29 cellular contexts compared by ENCODE assay signal in the genomic region with DNA sequence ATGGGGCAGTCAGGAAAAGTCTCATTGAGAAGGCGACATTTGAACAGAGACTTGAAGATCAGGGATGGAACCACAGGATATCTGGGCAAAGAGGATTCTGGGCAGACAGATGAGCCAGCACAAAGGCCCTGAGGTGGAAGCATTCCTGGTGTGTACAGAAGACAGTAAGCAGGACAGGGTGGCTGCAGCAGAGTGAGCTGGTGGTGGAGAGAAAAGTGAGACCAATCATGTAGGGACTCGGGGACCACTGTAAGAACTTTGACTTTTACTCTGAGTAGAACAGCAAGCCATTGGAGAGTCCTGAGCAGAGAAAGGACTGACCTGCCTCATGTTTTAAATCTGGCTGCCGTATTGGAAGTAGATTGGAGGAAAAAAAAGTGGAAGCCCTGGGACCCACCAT.
"Had no signal": no experiment of that assay in that cellular context is flagged by ENCODE, and none has a peak within 500 bp of the region (broad histone marks: within the 10 kb centered on the region; RNA-seq: fewer than 3 reads in every experiment).

No MANE protein-coding gene starts in this region.

- H3K27ac ChIP-seq: adrenal gland, body of pancreas, colonic mucosa, epithelial cell of prostate, esophagus squamous epithelium, gastroesophageal sphincter had no signal

- H3K4me1 ChIP-seq: adrenal gland, body of pancreas, colonic mucosa had no signal

- ATAC-seq: activated CD4-positive, alpha-beta T cell treated with anti-CD3 and anti-CD28 coated beads for 36 hours; activated CD8-positive, alpha-beta memory T cell treated with anti-CD3 and anti-CD28 coated beads, Interleukin-2, amount 10 ng/mL, durations not matched to agents 7 days and 5 days; activated CD8-positive, alpha-beta T cell treated with anti-CD3 and anti-CD28 coated beads, Interleukin-2, amount 10 ng/mL, durations not matched to agents 7 days and 5 days; activated naive CD8-positive, alpha-beta T cell treated with anti-CD3 and anti-CD28 coated beads, Interleukin-2, amount 50 U/mL, for 24 hours; body of pancreas; gastroesophageal sphincter had no signal

- H3K9me3 ChIP-seq: adrenal gland, body of pancreas, colonic mucosa, esophagus squamous epithelium, gastroesophageal sphincter had no signal

- FAIRE-seq: endometrium, endothelial cell of umbilical vein had no signal

- H3K36me3 ChIP-seq: adrenal gland, colonic mucosa, esophagus squamous epithelium had no signal

- DNase-seq: activated CD4-positive, alpha-beta memory T cell treated with anti-CD3 and anti-CD28 coated beads for 36 hours; activated CD4-positive, alpha-beta T cell treated with anti-CD3 and anti-CD28 coated beads for 36 hours; activated CD4-positive, alpha-beta T cell treated with anti-CD3 and anti-CD28 coated beads, Interleukin-2, amount 10 ng/mL, durations not matched to agents 24 days and 14 days; activated CD4-positive, CD25-positive, alpha-beta regulatory T cell; activated CD4-positive, CD25-positive, alpha-beta regulatory T cell treated with anti-CD3 and anti-CD28 coated beads, Interleukin-2, amount 50 U/mL, for 72 hours; activated CD8-positive, alpha-beta memory T cell treated with anti-CD3 and anti-CD28 coated beads, Interleukin-2, amount 10 ng/mL, durations not matched to agents 7 days and 5 days; activated CD8-positive, alpha-beta memory T cell treated with anti-CD3 and anti-CD28 coated beads, Interleukin-2, amount 50 U/mL, for 4 hours; activated CD8-positive, alpha-beta T cell treated with anti-CD3 and anti-CD28 coated beads, Interleukin-2, amount 10 ng/mL, durations not matched to agents 7 days and 5 days; activated effector memory CD4-positive, alpha-beta T cell treated with anti-CD3 and anti-CD28 coated beads, Interleukin-2, amount 50 U/mL, for 16 hours; activated naive CD4-positive, alpha-beta T cell treated with anti-CD3 and anti-CD28 coated beads for 36 hours; activated naive CD8-positive, alpha-beta T cell treated with anti-CD3 and anti-CD28 coated beads for 36 hours; activated naive CD8-positive, alpha-beta T cell treated with anti-CD3 and anti-CD28 coated beads, Interleukin-2, amount 50 U/mL, for 24 hours; activated T-cell treated with anti-CD3 and anti-CD28 coated beads, Interleukin-2, amount 50 U/mL, for 1 hour; activated T-cell treated with anti-CD3 and anti-CD28 coated beads, Interleukin-2, amount 50 U/mL, for 48 hours; adrenal gland; amygdala; aorta; body of pancreas; caudate nucleus; cerebellar nuclear complex; colonic mucosa; effector CD8-positive, alpha-beta T cell; esophagus squamous epithelium; foreskin melanocyte; T-helper 2 cell had no signal

- H3K27me3 ChIP-seq: adrenal gland, body of pancreas, colonic mucosa, esophagus squamous epithelium, gastroesophageal sphincter had no signal

- H3K4me3 ChIP-seq: adrenal gland, body of pancreas, colonic mucosa, esophagus squamous epithelium, gastroesophageal sphincter had no signal
